Comparison of ENCODE assay signal across 15 cellular contexts in the genomic region with DNA sequence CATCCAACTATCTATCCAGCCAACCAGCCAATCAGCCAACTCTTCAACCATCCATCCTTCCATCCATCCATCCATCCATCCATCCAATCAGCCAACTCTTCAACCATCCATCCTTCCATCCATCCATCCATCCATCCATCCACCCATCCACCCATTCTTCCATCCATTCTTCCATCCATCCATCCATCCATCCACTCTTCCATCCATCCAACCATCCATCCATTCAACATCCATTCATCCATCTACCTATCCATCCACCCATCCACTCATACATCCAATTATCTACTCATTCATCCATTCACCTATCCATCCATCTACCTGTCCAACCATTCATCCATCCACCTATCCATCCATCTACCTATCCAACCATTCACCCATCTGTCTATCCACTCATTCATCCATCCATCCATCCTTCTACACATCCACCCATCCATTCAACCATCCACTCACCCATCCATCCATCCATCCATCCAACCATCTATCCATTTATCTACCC.
"Had no signal": no experiment of that assay in that cellular context is flagged by ENCODE, and none has a peak within 500 bp of the region (broad histone marks: within the 10 kb centered on the region; RNA-seq: fewer than 3 reads in every experiment).

No MANE protein-coding gene starts in this region.

- ATAC-seq: left lobe of liver had no signal

- H3K4me2 ChIP-seq: hepatocyte had no signal

- H3K27me3 ChIP-seq: cardiac muscle cell, esophagus muscularis mucosa, hepatocyte, transverse colon had no signal

- H3K4me3 ChIP-seq: cardiac muscle cell, hepatocyte, transverse colon had no signal

- H3K27ac Mint-ChIP-seq: activated T-helper 1 cell treated with anti-CD3 and anti-CD28 coated beads, Interleukin-12 subunit alpha, Interleukin-12 subunit beta, Interleukin-2, Interleukin-4 antibody, amounts not matched to agents 30 ng/mL and 10 ng/mL and 1 ng/mL, durations not matched to agents 14 hours and 24 hours and 36 hours; T-helper 1 cell treated with Interleukin-12 subunit alpha and Interleukin-12 subunit beta and Interleukin-4 antibody, amounts not matched to agents 30 μg/mL and 1 μg/mL, for 36 hours had no signal

- H3K36me3 ChIP-seq: cardiac muscle cell, esophagus muscularis mucosa, transverse colon had no signal

- H3K4me3 Mint-ChIP-seq: activated T-helper 1 cell treated with anti-CD3 and anti-CD28 coated beads, Interleukin-12 subunit alpha, Interleukin-12 subunit beta, Interleukin-2, Interleukin-4 antibody, amounts not matched to agents 30 ng/mL and 10 ng/mL and 1 ng/mL, durations not matched to agents 14 hours and 24 hours and 36 hours; T-helper 1 cell treated with Interleukin-12 subunit alpha and Interleukin-12 subunit beta and Interleukin-4 antibody, amounts not matched to agents 30 μg/mL and 1 μg/mL, for 36 hours had no signal

- H3K4me1 ChIP-seq: parathyroid adenoma had no signal

- H3K79me2 ChIP-seq: hepatocyte, parathyroid adenoma had no signal

- H3K27ac ChIP-seq: cardiac muscle cell, hepatocyte, parathyroid adenoma had no signal

- H3K9ac ChIP-seq: parathyroid adenoma had no signal

- H2AFZ ChIP-seq: hepatocyte, parathyroid adenoma had no signal

- H3K9me3 ChIP-seq: esophagus muscularis mucosa, transverse colon had no signal

- FAIRE-seq: colon, endometrium, keratinocyte had no signal

- H3K9me3 Mint-ChIP-seq: activated T-helper 1 cell treated with anti-CD3 and anti-CD28 coated beads, Interleukin-12 subunit alpha, Interleukin-12 subunit beta, Interleukin-2, Interleukin-4 antibody, amounts not matched to agents 30 ng/mL and 10 ng/mL and 1 ng/mL, durations not matched to agents 14 hours and 24 hours and 36 hours; T-helper 1 cell treated with Interleukin-12 subunit alpha and Interleukin-12 subunit beta and Interleukin-4 antibody, amounts not matched to agents 30 μg/mL and 1 μg/mL, for 36 hours had no signal

- DNase-seq: activated CD4-positive, alpha-beta T cell treated with anti-CD3 and anti-CD28 coated beads for 48 hours; activated naive CD4-positive, alpha-beta T cell; stimulated activated CD4-positive, alpha-beta T cell treated with anti-CD3 and anti-CD28 coated beads, Interleukin-12 subunit alpha, Interleukin-12 subunit beta, amount 100 ng/mL, for 4 hours; stimulated activated CD4-positive, alpha-beta T cell treated with anti-CD3 and anti-CD28 coated beads, Interleukin-2, amount 100 ng/mL, for 24 hours; transverse colon had no signal
